8 cellular contexts compared by ENCODE assay signal in genomic region chr3:194130807-194131589, GRCh38. TPM values are rescaled to one million over a fixed set of nuclear protein-coding genes. Genes with fewer than 3 reads are reported as not detected.
DNase-seq lines count a peak whose midpoint lies in the region; ATAC-seq and TF ChIP-seq lines count a peak whose summit lies in the region.
"Had no signal": no experiment of that assay in that cellular context is flagged by ENCODE, and none has a peak within 500 bp of the region (broad histone marks: within the 10 kb centered on the region; RNA-seq: fewer than 3 reads in every experiment).

No MANE protein-coding gene starts in this region.

- H3K36me3 Mint-ChIP-seq in activated CD8-positive, alpha-beta memory T cell treated with anti-CD3 and anti-CD28 coated beads, Interleukin-2, amount 10 ng/mL, durations not matched to agents 7 days and 5 days = peaks cover 2% of the 10 kb centered on the region

- no peak overlapping the region for H3K4me2 ChIP-seq in osteoblast (ENCODE audit: insufficient read depth, low read length)

- peak; percentile 56 for ATAC-seq in GM18511 (IDR thresholded peaks at IDR 0.05; ENCODE audit: unreplicated experiment)
- ATAC-seq in GM21786 (IDR thresholded peaks at IDR 0.05; ENCODE audit: unreplicated experiment) = peak; percentile 62
- ATAC-seq in activated CD8-positive, alpha-beta memory T cell treated with anti-CD3 and anti-CD28 coated beads, Interleukin-2, amount 10 ng/mL, durations not matched to agents 7 days and 5 days = no peak

- H3K9me3 Mint-ChIP-seq in activated CD8-positive, alpha-beta memory T cell treated with anti-CD3 and anti-CD28 coated beads, Interleukin-2, amount 10 ng/mL, durations not matched to agents 7 days and 5 days (ENCODE audit: low read depth) = no peaks in the 10 kb centered on the region

- no peaks in the 10 kb centered on the region for H4K20me1 ChIP-seq in osteoblast (ENCODE audit: insufficient read depth, low read length)

- H3K36me3 ChIP-seq in osteoblast (ENCODE audit: insufficient read depth, low read length) (no peaks in the 10 kb centered on the region), brain microvascular endothelial cell (replicated peaks) (no peaks in the 10 kb centered on the region)

- peaks cover 31% of the 10 kb centered on the region for H3K4me1 ChIP-seq in osteoblast (ENCODE audit: insufficient read depth, low read length)

- DNase-seq in M059J (ENCODE audit: low read depth) = peak; percentile 93
- no peak for DNase-seq in osteoblast (ENCODE audit: insufficient read length, low spot score, missing footprints)
- no peak for DNase-seq in activated CD8-positive, alpha-beta memory T cell treated with anti-CD3 and anti-CD28 coated beads, Interleukin-2, amount 10 ng/mL, durations not matched to agents 7 days and 5 days
- no peak for DNase-seq in brain microvascular endothelial cell

- H3K4me3 Mint-ChIP-seq in activated CD8-positive, alpha-beta memory T cell treated with anti-CD3 and anti-CD28 coated beads, Interleukin-2, amount 10 ng/mL, durations not matched to agents 7 days and 5 days = no peak overlapping the region

- H3K9me3 ChIP-seq in osteoblast (ENCODE audit: low read depth, low read length) = no peaks in the 10 kb centered on the region

- in situ Hi-C loops in brain microvascular endothelial cell (cut with HindIII; ENCODE audit: low pct_ligation_motif_present, low sequenced_read_pairs) = no loop called here

- H3K4me3 ChIP-seq in osteoblast (ENCODE audit: insufficient read depth, low read length) = no peak overlapping the region
- no peak overlapping the region for H3K4me3 ChIP-seq in brain microvascular endothelial cell (ENCODE audit: low read depth, low read length)

- H3K27me3 ChIP-seq in osteoblast (ENCODE audit: insufficient read depth, low read length) (peaks cover 8% of the 10 kb centered on the region), brain microvascular endothelial cell (replicated peaks) (peaks cover 47% of the 10 kb centered on the region)

- WGBS in adipose tissue, 3 donors = 21 to 67% (median 64%) methylated on average over 19 of the region's 19 CpGs

- H3K27ac Mint-ChIP-seq in activated CD8-positive, alpha-beta memory T cell treated with anti-CD3 and anti-CD28 coated beads, Interleukin-2, amount 10 ng/mL, durations not matched to agents 7 days and 5 days = no peak overlapping the region

- H3K4me1 Mint-ChIP-seq in activated CD8-positive, alpha-beta memory T cell treated with anti-CD3 and anti-CD28 coated beads, Interleukin-2, amount 10 ng/mL, durations not matched to agents 7 days and 5 days = peaks cover 34% of the 10 kb centered on the region

- no peaks in the 10 kb centered on the region for H3K79me2 ChIP-seq in osteoblast (ENCODE audit: insufficient read depth, low read length)

- H2AFZ ChIP-seq in osteoblast (ENCODE audit: low read length) = no peak overlapping the region

- CTCF ChIA-PET in activated CD8-positive, alpha-beta memory T cell treated with anti-CD3 and anti-CD28 coated beads, Interleukin-2, amount 10 ng/mL, durations not matched to agents 7 days and 5 days (lab: Charles Lee) = interaction anchor here (1.0 to 2.8 kb wide), 2 partner anchors 180 to 185 kb away, joined by 3 to 26 read pairs; no protein-coding TSS in a partner anchor

- H3K27me3 Mint-ChIP-seq in activated CD8-positive, alpha-beta memory T cell treated with anti-CD3 and anti-CD28 coated beads, Interleukin-2, amount 10 ng/mL, durations not matched to agents 7 days and 5 days = peaks cover 78% of the 10 kb centered on the region

- H3K27ac ChIP-seq in adipose tissue (ENCODE audit: low read depth, low read length) (peak overlapping the region; percentile 13), osteoblast (ENCODE audit: low read depth, low read length) (peak overlapping the region; percentile 5), brain microvascular endothelial cell (no peak overlapping the region)

- TF ChIP-seq CTCF in osteoblast (IDR thresholded peaks at IDR 0.05; ENCODE audit: extremely low read depth, low read depth, low read length) (no peak), brain microvascular endothelial cell (IDR thresholded peaks at IDR 0.05; ENCODE audit: low read depth, low read length, missing control alignments) (no peak)

RNA-seq across cellular contexts. Expression of gene HES1, which starts 5.0 kb away (rescaled TPM):
- 24.7 and 31.4 TPM in 2 replicates for total RNA-seq in M059J (2014; rRNA removed; shearing (Covaris generic))
- polyA plus RNA-seq in adipose tissue = 10 to 100 TPM; 16.0 to 39.1 (median 17.4) TPM
- total RNA-seq in osteoblast = 4.4 and 4.7 TPM in 2 replicates
- total RNA-seq in activated CD8-positive, alpha-beta memory T cell treated with anti-CD3 and anti-CD28 coated beads, Interleukin-2, amount 10 ng/mL, durations not matched to agents 7 days and 5 days = under 1 TPM; 0.28 to 0.35 TPM
- total RNA-seq: activated CD8-positive, alpha-beta memory T cell treated with anti-CD3 and anti-CD28 coated beads for 36 hours had no signal
